ENCODE assay signal across 20 cellular contexts in genomic region chr4:94613248-94613647, GRCh38.
"Had no signal": no experiment of that assay in that cellular context is flagged by ENCODE, and none has a peak within 500 bp of the region (broad histone marks: within the 10 kb centered on the region; RNA-seq: fewer than 3 reads in every experiment).

No MANE protein-coding gene starts in this region.

- H3K9me3 Mint-ChIP-seq: naive thymus-derived CD8-positive, alpha-beta T cell had no signal

- H3K27me3 Mint-ChIP-seq: naive thymus-derived CD8-positive, alpha-beta T cell had no signal

- H3K4me3 Mint-ChIP-seq: naive thymus-derived CD8-positive, alpha-beta T cell had no signal

- H3K27ac Mint-ChIP-seq: naive thymus-derived CD8-positive, alpha-beta T cell had no signal

- DNase-seq: effector CD4-positive, alpha-beta T cell; gastrocnemius medialis; heart right ventricle; hypothalamus; islet precursor cell; left colon; mammary epithelial cell; mucosa of descending colon; naive thymus-derived CD8-positive, alpha-beta T cell; posterior cingulate gyrus; stimulated activated CD4-positive, alpha-beta T cell treated with anti-CD3 and anti-CD28 coated beads, Interleukin-12 subunit alpha, Interleukin-12 subunit beta, amount 100 ng/mL, for 4 hours; stimulated activated naive CD4-positive, alpha-beta T cell; stomach; substantia nigra; transverse colon had no signal

- H3K27ac ChIP-seq: coronary artery, gastrocnemius medialis, heart right ventricle, neutrophil, stomach, thoracic aorta, transverse colon had no signal

- H3K27me3 ChIP-seq: gastrocnemius medialis, heart right ventricle, neutrophil, stomach, transverse colon had no signal

- H3K9me3 ChIP-seq: gastrocnemius medialis, heart right ventricle, mucosa of descending colon, neutrophil, stomach, thoracic aorta, transverse colon had no signal

- H3K4me1 ChIP-seq: gastrocnemius medialis had no signal

- H3K4me3 ChIP-seq: coronary artery, gastrocnemius medialis, heart right ventricle, mucosa of descending colon, stomach, thoracic aorta, transverse colon had no signal

- H3K36me3 ChIP-seq: thoracic aorta had no signal

- ATAC-seq: esophagus mucosa; gastrocnemius medialis; heart right ventricle; left colon; mucosa of descending colon; naive thymus-derived CD8-positive, alpha-beta T cell; sciatic nerve had no signal
